Comparison of ENCODE assay signal across 19 cellular contexts in genomic region chr1:3403011-3403345, GRCh38.
DNase-seq lines count a peak whose midpoint lies in the region; FAIRE-seq and TF ChIP-seq lines count a peak whose summit lies in the region.
"Had no signal": no experiment of that assay in that cellular context is flagged by ENCODE, and none has a peak within 500 bp of the region (broad histone marks: within the 10 kb centered on the region; RNA-seq: fewer than 3 reads in every experiment).

No MANE protein-coding gene starts in this region.

- FAIRE-seq in GM19239 (lab: Jason Lieb, UNC) = no peak

- peak overlapping the region; percentile 37 for H3K9ac ChIP-seq in adipocyte (ENCODE audit: low read length)

- peak; percentile 42 for DNase-seq in NCI-H146 (lab: John Stamatoyannopoulos, UW)
- DNase-seq in NCI-H146 treated with DMSO at 0.1 percent for 48 hours (lab: John Stamatoyannopoulos, UW; ENCODE audit: unreplicated experiment) = no peak
- DNase-seq in NCI-H345 (lab: John Stamatoyannopoulos, UW) = peak; percentile 65
- no peak for DNase-seq in adipocyte (ENCODE audit: low read depth)
- DNase-seq in tibial artery = no peak
- no peak for DNase-seq in NCI-H2227 treated with DMSO at 0.1 percent for 48 hours (lab: John Stamatoyannopoulos, UW)
- no peak for DNase-seq in foreskin melanocyte
- no peak for DNase-seq in GM19239 (ENCODE audit: insufficient read length, low spot score)
- DNase-seq: ACHN; BE2C; CD4-positive, CD25-positive, alpha-beta regulatory T cell; DMS53; NCI-H1417 treated with DMSO at 0.1 percent for 48 hours; NCI-H1930; NCI-H2107; NCI-H526 treated with DMSO at 0.1 percent for 48 hours; SHP77 treated with DMSO at 0.1 percent for 48 hours had no signal

- no peak overlapping the region for H3K4me3 ChIP-seq in adipocyte (ENCODE audit: low read length)
- no peak overlapping the region for H3K4me3 ChIP-seq in tibial artery

- intact Hi-C loops in tibial artery (cut with DNase I; ENCODE audit: low total_unique reads) = no loop called here

- no peaks in the 10 kb centered on the region for H3K9me3 ChIP-seq in adipocyte (ENCODE audit: control insufficient read depth, low read length)
- no peaks in the 10 kb centered on the region for H3K9me3 ChIP-seq in tibial artery
- H3K9me3 ChIP-seq: BE2C had no signal

- H3K27me3 ChIP-seq in adipocyte (replicated peaks; ENCODE audit: control insufficient read depth, insufficient read depth, low read length) (no peaks in the 10 kb centered on the region), tibial artery (no peaks in the 10 kb centered on the region)

- no peak for TF ChIP-seq CTCF in tibial artery (IDR thresholded peaks at IDR 0.05)

- H3K27ac ChIP-seq in tibial artery = peak overlapping the region; percentile 42 to 70
- H3K27ac ChIP-seq: 22Rv1, RWPE1 had no signal

- peaks cover 44% of the 10 kb centered on the region for H3K4me1 ChIP-seq in adipocyte (ENCODE audit: control insufficient read depth, insufficient read depth, low read length)
- H3K4me1 ChIP-seq in tibial artery = peaks cover 0 to 51% (median 26%) of the 10 kb centered on the region in 4 donors
- H3K4me1 ChIP-seq: BE2C had no signal

- H3K36me3 ChIP-seq in adipocyte (ENCODE audit: control insufficient read depth, insufficient read depth, low read length, severe bottlenecking) = no peaks in the 10 kb centered on the region
- H3K36me3 ChIP-seq in tibial artery = peaks cover 19 to 34% (median 33%) of the 10 kb centered on the region in 3 donors
- H3K36me3 ChIP-seq: BE2C had no signal

Comparison
In these comparisons a context has a peak if more than half of its experiments do, and no peak if none do; other contexts are left out.
1. DNase-seq: peak in NCI-H146 (single experiment) and NCI-H345 (single experiment); none in NCI-H146 treated with DMSO at 0.1 percent for 48 hours (single experiment), adipocyte (single experiment), tibial artery (0 of 2), NCI-H2227 treated with DMSO at 0.1 percent for 48 hours (single experiment), foreskin melanocyte (single experiment) and GM19239 (single experiment).